In genomic region chr5:176630681-176631222, GRCh38 we compare ENCODE assay signal across 11 cellular contexts. TPM values are rescaled to one million over a fixed set of nuclear protein-coding genes. Genes with fewer than 3 reads are reported as not detected.
A peak's percentile ranks its signal among the peaks of the same experiment; 100 is the strongest.
DNase-seq lines count a peak whose midpoint lies in the region; ATAC-seq and TF ChIP-seq lines count a peak whose summit lies in the region.
"Had no signal": no experiment of that assay in that cellular context is flagged by ENCODE, and none has a peak within 500 bp of the region (broad histone marks: within the 10 kb centered on the region; RNA-seq: fewer than 3 reads in every experiment).

No MANE protein-coding gene starts in this region.

- H3K36me3 ChIP-seq in iPS-18a (ENCODE audit: control insufficient read depth, low read depth, low read length): no peaks in the 10 kb centered on the region

- peaks cover 14% of the 10 kb centered on the region for H3K4me1 ChIP-seq in iPS-18a (ENCODE audit: control insufficient read depth, low read depth, low read length)

- H3K27ac ChIP-seq in iPS-18a (ENCODE audit: low read length): no peak overlapping the region

- H3K4me3 Mint-ChIP-seq in activated CD4-positive, alpha-beta T cell treated with anti-CD3 and anti-CD28 coated beads, Interleukin-2, amount 10 ng/mL, durations not matched to agents 7 days and 5 days: peak overlapping the region; percentile 4
- H3K4me3 Mint-ChIP-seq in activated CD8-positive, alpha-beta T cell treated with anti-CD3 and anti-CD28 coated beads for 36 hours: peak overlapping the region; percentile 20

- POLR2A ChIA-PET in activated CD4-positive, alpha-beta T cell treated with anti-CD3 and anti-CD28 coated beads, Interleukin-2, amount 10 ng/mL, durations not matched to agents 7 days and 5 days (lab: Charles Lee): no interaction called here
- POLR2A ChIA-PET in activated CD8-positive, alpha-beta T cell treated with anti-CD3 and anti-CD28 coated beads for 36 hours (lab: Charles Lee): interaction anchor here (1.0 to 1.4 kb wide), 5 partner anchors 9 to 182 kb away, joined by 3 to 4 read pairs (median 3); partner anchors contain the start of gene TSPAN17

- intact Hi-C loops in activated CD8-positive, alpha-beta T cell treated with anti-CD3 and anti-CD28 coated beads for 36 hours (cut with micrococcal nuclease): no loop called here

- H3K9ac ChIP-seq in iPS-18a (ENCODE audit: low read length): no peak overlapping the region

- H3K9me3 ChIP-seq in iPS-18a (ENCODE audit: control insufficient read depth, low read depth, low read length): no peaks in the 10 kb centered on the region

- H3K4me1 Mint-ChIP-seq in activated CD4-positive, alpha-beta T cell treated with anti-CD3 and anti-CD28 coated beads, Interleukin-2, amount 10 ng/mL, durations not matched to agents 7 days and 5 days: peaks cover 10% of the 10 kb centered on the region
- H3K4me1 Mint-ChIP-seq in activated CD8-positive, alpha-beta T cell treated with anti-CD3 and anti-CD28 coated beads for 36 hours (ENCODE audit: low read depth): peaks cover 17% of the 10 kb centered on the region

- no peak for TF ChIP-seq CTCF in activated CD8-positive, alpha-beta T cell treated with anti-CD3 and anti-CD28 coated beads for 36 hours (IDR thresholded peaks at IDR 0.05)

- H3K9me3 Mint-ChIP-seq in activated CD4-positive, alpha-beta T cell treated with anti-CD3 and anti-CD28 coated beads, Interleukin-2, amount 10 ng/mL, durations not matched to agents 7 days and 5 days: no peaks in the 10 kb centered on the region
- no peaks in the 10 kb centered on the region for H3K9me3 Mint-ChIP-seq in activated CD8-positive, alpha-beta T cell treated with anti-CD3 and anti-CD28 coated beads for 36 hours

- CTCF ChIA-PET in activated CD4-positive, alpha-beta T cell treated with anti-CD3 and anti-CD28 coated beads, Interleukin-2, amount 10 ng/mL, durations not matched to agents 7 days and 5 days (lab: Charles Lee): interaction anchor here (0.8 to 1.6 kb wide), 6 partner anchors 9 to 53 kb away, joined by 3 to 6 read pairs (median 4); no protein-coding TSS in a partner anchor
- CTCF ChIA-PET in activated CD8-positive, alpha-beta T cell treated with anti-CD3 and anti-CD28 coated beads for 36 hours (lab: Charles Lee): interaction anchor here (0.7 to 2.8 kb wide), 12 partner anchors 9 to 271 kb away, joined by 3 to 9 read pairs (median 5); partner anchors contain the start of gene TSPAN17

- peaks cover 82% of the 10 kb centered on the region for H3K27me3 Mint-ChIP-seq in activated CD4-positive, alpha-beta T cell treated with anti-CD3 and anti-CD28 coated beads, Interleukin-2, amount 10 ng/mL, durations not matched to agents 7 days and 5 days
- H3K27me3 Mint-ChIP-seq in activated CD8-positive, alpha-beta T cell treated with anti-CD3 and anti-CD28 coated beads for 36 hours: peaks cover 62% of the 10 kb centered on the region

- ATAC-seq in activated CD8-positive, alpha-beta T cell treated with anti-CD3 and anti-CD28 coated beads for 36 hours: no peak
- ATAC-seq in GM19328 (IDR thresholded peaks at IDR 0.05; ENCODE audit: unreplicated experiment): no peak
- ATAC-seq: HCT116 had no signal

- H3K27ac Mint-ChIP-seq in activated CD4-positive, alpha-beta T cell treated with anti-CD3 and anti-CD28 coated beads, Interleukin-2, amount 10 ng/mL, durations not matched to agents 7 days and 5 days: no peak overlapping the region
- no peak overlapping the region for H3K27ac Mint-ChIP-seq in activated CD8-positive, alpha-beta T cell treated with anti-CD3 and anti-CD28 coated beads for 36 hours
- H3K27ac Mint-ChIP-seq: CD14-positive monocyte had no signal

- peaks cover 56% of the 10 kb centered on the region for H3K27me3 ChIP-seq in iPS-18a (ENCODE audit: control insufficient read depth, insufficient read depth, low read length)

- no peaks in the 10 kb centered on the region for H3K36me3 Mint-ChIP-seq in activated CD4-positive, alpha-beta T cell treated with anti-CD3 and anti-CD28 coated beads, Interleukin-2, amount 10 ng/mL, durations not matched to agents 7 days and 5 days (ENCODE audit: low read depth)
- no peaks in the 10 kb centered on the region for H3K36me3 Mint-ChIP-seq in activated CD8-positive, alpha-beta T cell treated with anti-CD3 and anti-CD28 coated beads for 36 hours (ENCODE audit: low read depth)

- no peak for DNase-seq in activated CD4-positive, alpha-beta T cell treated with anti-CD3 and anti-CD28 coated beads, Interleukin-2, amount 10 ng/mL, durations not matched to agents 7 days and 5 days
- no peak for DNase-seq in activated CD4-positive, alpha-beta T cell treated with anti-CD3 and anti-CD28 coated beads for 4 hours
- no peak for DNase-seq in activated CD8-positive, alpha-beta T cell treated with anti-CD3 and anti-CD28 coated beads for 36 hours
- DNase-seq in superior temporal gyrus (ENCODE audit: extremely low spot score) (peak; percentile 32), NCI-H345 treated with DMSO at 0.1 percent for 48 hours (lab: John Stamatoyannopoulos, UW; ENCODE audit: unreplicated experiment) (no peak)
- no peak for DNase-seq in activated CD8-positive, alpha-beta memory T cell treated with anti-CD3 and anti-CD28 coated beads for 24 hours

- H3K4me3 ChIP-seq in iPS-18a (ENCODE audit: low read length): peak overlapping the region; percentile 79

RNA-seq across cellular contexts. Expression of gene EIF4E1B, which starts 0.3 kb away (rescaled TPM):
- not detected for total RNA-seq in activated CD4-positive, alpha-beta T cell treated with anti-CD3 and anti-CD28 coated beads, Interleukin-2, amount 10 ng/mL, durations not matched to agents 7 days and 5 days
- total RNA-seq in activated CD8-positive, alpha-beta T cell treated with anti-CD3 and anti-CD28 coated beads for 36 hours: not detected
- total RNA-seq: omental fat pad had no signal

RNA-seq across cellular contexts. Expression of gene SNCB, which starts 0.4 kb away (rescaled TPM):
- total RNA-seq in activated CD4-positive, alpha-beta T cell treated with anti-CD3 and anti-CD28 coated beads, Interleukin-2, amount 10 ng/mL, durations not matched to agents 7 days and 5 days: not detected
- under 1 TPM; 0.69 to 0.79 TPM for total RNA-seq in activated CD8-positive, alpha-beta T cell treated with anti-CD3 and anti-CD28 coated beads for 36 hours
- total RNA-seq: omental fat pad had no signal

RNA-seq across cellular contexts. Expression of gene TSPAN17, which starts 16.5 kb away (rescaled TPM):
- 10 to 100 TPM; 39.6 to 42.5 TPM for total RNA-seq in activated CD4-positive, alpha-beta T cell treated with anti-CD3 and anti-CD28 coated beads, Interleukin-2, amount 10 ng/mL, durations not matched to agents 7 days and 5 days
- total RNA-seq in activated CD8-positive, alpha-beta T cell treated with anti-CD3 and anti-CD28 coated beads for 36 hours: 10 to 100 TPM; 24.6 to 26.3 TPM

RNA-seq across cellular contexts. Expression of gene GPRIN1, which starts 20.8 kb away (rescaled TPM):
- total RNA-seq in activated CD4-positive, alpha-beta T cell treated with anti-CD3 and anti-CD28 coated beads, Interleukin-2, amount 10 ng/mL, durations not matched to agents 7 days and 5 days: 1 to 10 TPM; 2.5 to 2.6 TPM
- total RNA-seq in activated CD8-positive, alpha-beta T cell treated with anti-CD3 and anti-CD28 coated beads for 36 hours: 1 to 10 TPM; 1.6 to 2.0 TPM
